In genomic region chr2:107712857-107713256, GRCh38 we compare ENCODE assay signal across 8 cellular contexts.
A peak's percentile ranks its signal among the peaks of the same experiment; 100 is the strongest.
DNase-seq lines count a peak whose midpoint lies in the region; ATAC-seq and TF ChIP-seq lines count a peak whose summit lies in the region.

No MANE protein-coding gene starts in this region.

- no peak overlapping the region for H2AFZ ChIP-seq in GM23338

- H3K4me3 Mint-ChIP-seq in GM23338, result no peak overlapping the region
- H3K4me3 Mint-ChIP-seq in memory B cell, result peak overlapping the region; percentile 54
- no peak overlapping the region for H3K4me3 Mint-ChIP-seq in type B pancreatic cell

- BruUV-seq in Panc1 (replicated peaks; lab: Mats Ljungman, UMichigan), result no TSS peak

- no peaks in the 10 kb centered on the region for H3F3A ChIP-seq in GM23338 (replicated peaks; ENCODE audit: low read depth)

- H3K27me3 Mint-ChIP-seq in GM23338 (ENCODE audit: insufficient read depth, low read depth, poor library complexity), result peaks cover 2% of the 10 kb centered on the region
- no peaks in the 10 kb centered on the region for H3K27me3 Mint-ChIP-seq in memory B cell
- peaks cover 4% of the 10 kb centered on the region for H3K27me3 Mint-ChIP-seq in type B pancreatic cell

- H3K4me1 ChIP-seq in GM23338 (ENCODE audit: insufficient read depth) (peaks cover 8% of the 10 kb centered on the region; the same call in 1 of the 2 replicates), Panc1 (ENCODE audit: control insufficient read depth, insufficient read depth, low read length) (no peaks in the 10 kb centered on the region), Peyer's patch (no peaks in the 10 kb centered on the region)

- H3K36me3 Mint-ChIP-seq in GM23338 (ENCODE audit: low read depth) (no peaks in the 10 kb centered on the region), memory B cell (no peaks in the 10 kb centered on the region), type B pancreatic cell (no peaks in the 10 kb centered on the region)

- no peak for ATAC-seq in GM23338
- 0 out of 2 replicates have a peak, but pooled peaks have one; percentile 56 for ATAC-seq in Panc1
- no peak for ATAC-seq in memory B cell (ENCODE audit: low read depth)

- CTCF ChIA-PET in Panc1 (lab: Charles Lee), result no interaction called here

- no peak for TF ChIP-seq CTCF in GM10266 (IDR thresholded peaks at IDR 0.05; ENCODE audit: control insufficient read depth, insufficient read depth, low read depth, missing control alignments)
- TF ChIP-seq CTCF in GM23338 (conservative IDR thresholded peaks at IDR 0.05; ENCODE audit: low read depth in 2 of 2), result no peak
- TF ChIP-seq CTCF in Panc1 (IDR thresholded peaks at IDR 0.05), result no peak
- TF ChIP-seq CTCF in type B pancreatic cell (conservative IDR thresholded peaks at IDR 0.05), result no peak
- no peak for TF ChIP-seq CTCF in Peyer's patch (IDR thresholded peaks at IDR 0.05)

- H3K4me1 Mint-ChIP-seq in GM23338 (peaks cover 8% of the 10 kb centered on the region), memory B cell (peaks cover 4% of the 10 kb centered on the region), type B pancreatic cell (ENCODE audit: unreplicated experiment) (peaks cover 8% of the 10 kb centered on the region)

- DNase-seq in GM10266 (ENCODE audit: extremely low spot score), result peak; percentile 11
- peak; percentile 13 for DNase-seq in GM23338 (ENCODE audit: low spot score)
- DNase-seq in Panc1 (ENCODE audit: low read depth, low spot score), result no peak
- DNase-seq in memory B cell (ENCODE audit: low spot score in 2 of 2), result no peak
- no peak for DNase-seq in stimulated activated CD4-positive, alpha-beta T cell treated with anti-CD3 and anti-CD28 coated beads, Interleukin-4, amount 100 ng/mL, for 1 hour
- no peak for DNase-seq in type B pancreatic cell (ENCODE audit: extremely low spot score, unreplicated experiment)
- DNase-seq in stimulated activated CD4-positive, alpha-beta T cell treated with anti-CD3 and anti-CD28 coated beads, Interleukin-4, amount 100 ng/mL, for 4 hours, result no peak
- DNase-seq in Peyer's patch, result no peak

- 0 out of 2 replicates have a peak, but pooled peaks cover 3% of the 10 kb centered on the region for H3K9me2 ChIP-seq in GM23338 (ENCODE audit: insufficient read depth)

- H3K9me3 Mint-ChIP-seq in GM23338 (no peaks in the 10 kb centered on the region), memory B cell (peaks cover 5% of the 10 kb centered on the region), type B pancreatic cell (peaks cover 6% of the 10 kb centered on the region)

- H3K4me2 ChIP-seq in GM23338, result no peak overlapping the region

- intact Hi-C loops in Panc1 (cut with micrococcal nuclease; ENCODE audit: unreplicated experiment), result no loop called here

- no peak overlapping the region for H3K4me3 ChIP-seq in GM23338
- peak overlapping the region; percentile 10 to 50; a peak in 3 of 4 replicates for H3K4me3 ChIP-seq in Panc1 (ENCODE audit: low read depth in 2 of 2, low read length in 2 of 2)
- peak overlapping the region in 2 of 4 donors; percentile 15 to 37 for H3K4me3 ChIP-seq in Peyer's patch

- no peaks in the 10 kb centered on the region for H3K27me3 ChIP-seq in GM23338 (ENCODE audit: insufficient read depth)
- H3K27me3 ChIP-seq in Panc1 (ENCODE audit: control insufficient read depth, insufficient read depth, low read length), result no peaks in the 10 kb centered on the region
- no peaks in the 10 kb centered on the region for H3K27me3 ChIP-seq in Peyer's patch

- POLR2A ChIA-PET in Panc1 (lab: Charles Lee), result no interaction called here

- no peaks in the 10 kb centered on the region for H4K20me1 ChIP-seq in GM23338 (replicated peaks; ENCODE audit: insufficient read depth)

- H3K36me3 ChIP-seq in GM23338 (ENCODE audit: insufficient read depth), result no peaks in the 10 kb centered on the region
- no peaks in the 10 kb centered on the region; the same call in 1 of the 2 replicates for H3K36me3 ChIP-seq in Panc1 (ENCODE audit: control insufficient read depth, insufficient read depth, low read length)
- no peaks in the 10 kb centered on the region for H3K36me3 ChIP-seq in Peyer's patch

- no peaks in the 10 kb centered on the region for H3K79me2 ChIP-seq in GM23338 (replicated peaks; ENCODE audit: insufficient read depth)

- TF ChIP-seq POLR2A in Peyer's patch (IDR thresholded peaks at IDR 0.05), result no peak

- H3K27ac ChIP-seq in GM23338 (ENCODE audit: low read depth) (no peak overlapping the region), Panc1 (ENCODE audit: low read length) (no peak overlapping the region), Peyer's patch (no peak overlapping the region)

- in situ Hi-C loops in Panc1 (cut with HindIII; ENCODE audit: low pct_unique_long_range_greater_than_20kb, low sequenced_read_pairs), result no loop called here

- H3K9me3 ChIP-seq in Panc1 (ENCODE audit: control insufficient read depth, insufficient read depth, low read depth, low read length), result no peaks in the 10 kb centered on the region
- no peaks in the 10 kb centered on the region for H3K9me3 ChIP-seq in Peyer's patch

- no peak overlapping the region for H3K27ac Mint-ChIP-seq in GM23338
- no peak overlapping the region for H3K27ac Mint-ChIP-seq in memory B cell
- no peak overlapping the region for H3K27ac Mint-ChIP-seq in type B pancreatic cell

TF ChIP-seq in GM23338, 12 proteins besides CTCF, POLR2A, EP300 and RAD21 (continues in another document):
- TF ChIP-seq, protein P1, sequence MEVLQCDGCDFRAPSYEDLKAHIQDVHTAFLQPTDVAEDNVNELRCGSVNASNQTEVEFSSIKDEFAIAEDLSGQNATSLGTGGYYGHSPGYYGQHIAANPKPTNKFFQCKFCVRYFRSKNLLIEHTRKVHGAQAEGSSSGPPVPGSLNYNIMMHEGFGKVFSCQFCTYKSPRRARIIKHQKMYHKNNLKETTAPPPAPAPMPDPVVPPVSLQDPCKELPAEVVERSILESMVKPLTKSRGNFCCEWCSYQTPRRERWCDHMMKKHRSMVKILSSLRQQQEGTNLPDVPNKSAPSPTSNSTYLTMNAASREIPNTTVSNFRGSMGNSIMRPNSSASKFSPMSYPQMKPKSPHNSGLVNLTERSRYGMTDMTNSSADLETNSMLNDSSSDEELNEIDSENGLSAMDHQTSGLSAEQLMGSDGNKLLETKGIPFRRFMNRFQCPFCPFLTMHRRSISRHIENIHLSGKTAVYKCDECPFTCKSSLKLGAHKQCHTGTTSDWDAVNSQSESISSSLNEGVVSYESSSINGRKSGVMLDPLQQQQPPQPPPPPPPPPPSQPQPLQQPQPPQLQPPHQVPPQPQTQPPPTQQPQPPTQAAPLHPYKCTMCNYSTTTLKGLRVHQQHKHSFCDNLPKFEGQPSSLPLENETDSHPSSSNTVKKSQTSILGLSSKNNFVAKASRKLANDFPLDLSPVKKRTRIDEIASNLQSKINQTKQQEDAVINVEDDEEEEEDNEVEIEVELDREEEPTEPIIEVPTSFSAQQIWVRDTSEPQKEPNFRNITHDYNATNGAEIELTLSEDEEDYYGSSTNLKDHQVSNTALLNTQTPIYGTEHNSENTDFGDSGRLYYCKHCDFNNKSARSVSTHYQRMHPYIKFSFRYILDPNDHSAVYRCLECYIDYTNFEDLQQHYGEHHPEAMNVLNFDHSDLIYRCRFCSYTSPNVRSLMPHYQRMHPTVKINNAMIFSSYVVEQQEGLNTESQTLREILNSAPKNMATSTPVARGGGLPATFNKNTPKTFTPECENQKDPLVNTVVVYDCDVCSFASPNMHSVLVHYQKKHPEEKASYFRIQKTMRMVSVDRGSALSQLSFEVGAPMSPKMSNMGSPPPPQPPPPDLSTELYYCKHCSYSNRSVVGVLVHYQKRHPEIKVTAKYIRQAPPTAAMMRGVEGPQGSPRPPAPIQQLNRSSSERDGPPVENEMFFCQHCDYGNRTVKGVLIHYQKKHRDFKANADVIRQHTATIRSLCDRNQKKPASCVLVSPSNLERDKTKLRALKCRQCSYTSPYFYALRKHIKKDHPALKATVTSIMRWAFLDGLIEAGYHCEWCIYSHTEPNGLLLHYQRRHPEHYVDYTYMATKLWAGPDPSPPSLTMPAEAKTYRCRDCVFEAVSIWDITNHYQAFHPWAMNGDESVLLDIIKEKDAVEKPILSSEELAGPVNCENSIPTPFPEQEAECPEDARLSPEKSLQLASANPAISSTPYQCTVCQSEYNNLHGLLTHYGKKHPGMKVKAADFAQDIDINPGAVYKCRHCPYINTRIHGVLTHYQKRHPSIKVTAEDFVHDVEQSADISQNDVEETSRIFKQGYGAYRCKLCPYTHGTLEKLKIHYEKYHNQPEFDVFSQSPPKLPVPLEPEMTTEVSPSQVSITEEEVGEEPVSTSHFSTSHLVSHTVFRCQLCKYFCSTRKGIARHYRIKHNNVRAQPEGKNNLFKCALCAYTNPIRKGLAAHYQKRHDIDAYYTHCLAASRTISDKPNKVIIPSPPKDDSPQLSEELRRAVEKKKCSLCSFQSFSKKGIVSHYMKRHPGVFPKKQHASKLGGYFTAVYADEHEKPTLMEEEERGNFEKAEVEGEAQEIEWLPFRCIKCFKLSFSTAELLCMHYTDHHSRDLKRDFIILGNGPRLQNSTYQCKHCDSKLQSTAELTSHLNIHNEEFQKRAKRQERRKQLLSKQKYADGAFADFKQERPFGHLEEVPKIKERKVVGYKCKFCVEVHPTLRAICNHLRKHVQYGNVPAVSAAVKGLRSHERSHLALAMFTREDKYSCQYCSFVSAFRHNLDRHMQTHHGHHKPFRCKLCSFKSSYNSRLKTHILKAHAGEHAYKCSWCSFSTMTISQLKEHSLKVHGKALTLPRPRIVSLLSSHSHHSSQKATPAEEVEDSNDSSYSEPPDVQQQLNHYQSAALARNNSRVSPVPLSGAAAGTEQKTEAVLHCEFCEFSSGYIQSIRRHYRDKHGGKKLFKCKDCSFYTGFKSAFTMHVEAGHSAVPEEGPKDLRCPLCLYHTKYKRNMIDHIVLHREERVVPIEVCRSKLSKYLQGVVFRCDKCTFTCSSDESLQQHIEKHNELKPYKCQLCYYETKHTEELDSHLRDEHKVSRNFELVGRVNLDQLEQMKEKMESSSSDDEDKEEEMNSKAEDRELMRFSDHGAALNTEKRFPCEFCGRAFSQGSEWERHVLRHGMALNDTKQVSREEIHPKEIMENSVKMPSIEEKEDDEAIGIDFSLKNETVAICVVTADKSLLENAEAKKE (CRISPR knock-in tag; IDR thresholded peaks at IDR 0.05), result no peak
- TF ChIP-seq, protein P2, sequence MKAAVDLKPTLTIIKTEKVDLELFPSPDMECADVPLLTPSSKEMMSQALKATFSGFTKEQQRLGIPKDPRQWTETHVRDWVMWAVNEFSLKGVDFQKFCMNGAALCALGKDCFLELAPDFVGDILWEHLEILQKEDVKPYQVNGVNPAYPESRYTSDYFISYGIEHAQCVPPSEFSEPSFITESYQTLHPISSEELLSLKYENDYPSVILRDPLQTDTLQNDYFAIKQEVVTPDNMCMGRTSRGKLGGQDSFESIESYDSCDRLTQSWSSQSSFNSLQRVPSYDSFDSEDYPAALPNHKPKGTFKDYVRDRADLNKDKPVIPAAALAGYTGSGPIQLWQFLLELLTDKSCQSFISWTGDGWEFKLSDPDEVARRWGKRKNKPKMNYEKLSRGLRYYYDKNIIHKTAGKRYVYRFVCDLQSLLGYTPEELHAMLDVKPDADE (IDR thresholded peaks at IDR 0.05), result no peak

Comparison
In these comparisons a context has a peak if more than half of its experiments do, and no peak if none do; other contexts are left out.
1. DNase-seq: peak in GM10266 (single experiment) and GM23338 (single experiment); none in Panc1 (single experiment), memory B cell (0 of 2), stimulated activated CD4-positive, alpha-beta T cell treated with anti-CD3 and anti-CD28 coated beads, Interleukin-4, amount 100 ng/mL, for 1 hour (single experiment), type B pancreatic cell (single experiment), stimulated activated CD4-positive, alpha-beta T cell treated with anti-CD3 and anti-CD28 coated beads, Interleukin-4, amount 100 ng/mL, for 4 hours (0 of 2) and Peyer's patch (0 of 3).